In genomic region chr4:55684276-55684675, GRCh38 we compare ENCODE assay signal across 37 cellular contexts. TPM values are rescaled to one million over a fixed set of nuclear protein-coding genes. Genes with fewer than 3 reads are reported as not detected.
"Had no signal": no experiment of that assay in that cellular context is flagged by ENCODE, and none has a peak within 500 bp of the region (broad histone marks: within the 10 kb centered on the region; RNA-seq: fewer than 3 reads in every experiment).

No MANE protein-coding gene starts in this region.

- H3K27ac ChIP-seq: adrenal gland, ascending aorta, body of pancreas, brain microvascular endothelial cell, breast epithelium, cardiac muscle cell had no signal

- H3K9me3 ChIP-seq: adrenal gland, ascending aorta, body of pancreas, breast epithelium had no signal

- ATAC-seq: activated naive CD4-positive, alpha-beta T cell treated with anti-CD3 and anti-CD28 coated beads, Interleukin-2, amount 50 U/mL, for 72 hours; activated naive CD8-positive, alpha-beta T cell treated with anti-CD3 and anti-CD28 coated beads, Interleukin-2, amount 50 U/mL, for 24 hours; activated T-cell treated with anti-CD3 and anti-CD28 coated beads, Interleukin-2, amount 50 U/mL, for 4 hours; activated T-cell treated with anti-CD3 and anti-CD28 coated beads, Interleukin-2, amount 50 U/mL, for 72 hours; activated T-helper 17 cell treated with anti-CD3 and anti-CD28 coated beads, Interleukin-2, amount 50 U/mL, for 72 hours; body of pancreas had no signal

- H3K4me3 ChIP-seq: adrenal gland, ascending aorta, body of pancreas, breast epithelium, cardiac muscle cell had no signal

- H3K36me3 ChIP-seq: adrenal gland, ascending aorta, brain microvascular endothelial cell, breast epithelium, cardiac muscle cell had no signal

- H3K4me1 ChIP-seq: adrenal gland, ascending aorta, body of pancreas, breast epithelium had no signal

- H3K27me3 ChIP-seq: adrenal gland, ascending aorta, body of pancreas, brain microvascular endothelial cell, breast epithelium, cardiac muscle cell had no signal

- FAIRE-seq: astrocyte, bronchial epithelial cell had no signal

- DNase-seq: activated effector memory CD4-positive, alpha-beta T cell treated with anti-CD3 and anti-CD28 coated beads, Interleukin-2, amount 50 U/mL, for 16 hours; activated effector memory CD4-positive, alpha-beta T cell treated with Interleukin-2 at 50 U/mL for 16 hours; activated gamma-delta T cell; activated gamma-delta T cell treated with Interleukin-2 at 50 U/mL for 16 hours; activated naive CD4-positive, alpha-beta T cell; activated naive CD4-positive, alpha-beta T cell treated with anti-CD3 and anti-CD28 coated beads for 36 hours; activated naive CD4-positive, alpha-beta T cell treated with anti-CD3 and anti-CD28 coated beads, Interleukin-2, amount 10 ng/mL, durations not matched to agents 7 days and 5 days; activated naive CD4-positive, alpha-beta T cell treated with anti-CD3 and anti-CD28 coated beads, Interleukin-2, amount 50 U/mL, for 16 hours; activated naive CD4-positive, alpha-beta T cell treated with Interleukin-2 at 50 U/mL for 16 hours; activated naive CD8-positive, alpha-beta T cell treated with anti-CD3 and anti-CD28 coated beads for 36 hours; activated naive CD8-positive, alpha-beta T cell treated with anti-CD3 and anti-CD28 coated beads, Interleukin-2, amount 10 ng/mL, durations not matched to agents 7 days and 5 days; activated naive CD8-positive, alpha-beta T cell treated with anti-CD3 and anti-CD28 coated beads, Interleukin-2, amount 50 U/mL, for 24 hours; activated T-cell treated with anti-CD3 and anti-CD28 coated beads, Interleukin-2, amount 50 U/mL, for 1 hour; activated T-cell treated with anti-CD3 and anti-CD28 coated beads, Interleukin-2, amount 50 U/mL, for 24 hours; activated T-cell treated with anti-CD3 and anti-CD28 coated beads, Interleukin-2, amount 50 U/mL, for 4 hours; activated T-cell treated with anti-CD3 and anti-CD28 coated beads, Interleukin-2, amount 50 U/mL, for 48 hours; activated T-cell treated with anti-CD3 and anti-CD28 coated beads, Interleukin-2, amount 50 U/mL, for 72 hours; adrenal gland; amniotic stem cell; amygdala; anterior cingulate cortex; aorta; body of pancreas; brain microvascular endothelial cell; caudate nucleus; central memory CD4-positive, alpha-beta T cell; cerebellar nuclear complex had no signal

RNA-seq across cellular contexts. Expression of gene NMU, which starts 48.2 kb away (rescaled TPM):
- total RNA-seq: activated naive CD4-positive, alpha-beta T cell treated with anti-CD3 and anti-CD28 coated beads for 36 hours; activated naive CD8-positive, alpha-beta T cell treated with anti-CD3 and anti-CD28 coated beads, Interleukin-2, amount 10 ng/mL, durations not matched to agents 7 days and 5 days; activated T-helper 1 cell treated with anti-CD3 and anti-CD28 coated beads, Interleukin-12 subunit alpha, Interleukin-12 subunit beta, Interleukin-2, Interleukin-4 antibody, amounts not matched to agents 30 ng/mL and 10 ng/mL and 1 ng/mL, durations not matched to agents 14 hours and 24 hours and 36 hours; activated T-helper 2 cell treated with anti-CD3 and anti-CD28 coated beads, Interferon-gamma antibody, Interleukin-2, Interleukin-4, amounts not matched to agents 10 μg/mL and 5 μg/mL and 100 μg/mL, durations not matched to agents 14 hours and 24 hours and 36 hours; aorta; ascending aorta; body of pancreas; breast epithelium; cardiac septum had no signal
- polyA plus RNA-seq: aorta had no signal
